21 cellular contexts compared by ENCODE assay signal in the genomic region with DNA sequence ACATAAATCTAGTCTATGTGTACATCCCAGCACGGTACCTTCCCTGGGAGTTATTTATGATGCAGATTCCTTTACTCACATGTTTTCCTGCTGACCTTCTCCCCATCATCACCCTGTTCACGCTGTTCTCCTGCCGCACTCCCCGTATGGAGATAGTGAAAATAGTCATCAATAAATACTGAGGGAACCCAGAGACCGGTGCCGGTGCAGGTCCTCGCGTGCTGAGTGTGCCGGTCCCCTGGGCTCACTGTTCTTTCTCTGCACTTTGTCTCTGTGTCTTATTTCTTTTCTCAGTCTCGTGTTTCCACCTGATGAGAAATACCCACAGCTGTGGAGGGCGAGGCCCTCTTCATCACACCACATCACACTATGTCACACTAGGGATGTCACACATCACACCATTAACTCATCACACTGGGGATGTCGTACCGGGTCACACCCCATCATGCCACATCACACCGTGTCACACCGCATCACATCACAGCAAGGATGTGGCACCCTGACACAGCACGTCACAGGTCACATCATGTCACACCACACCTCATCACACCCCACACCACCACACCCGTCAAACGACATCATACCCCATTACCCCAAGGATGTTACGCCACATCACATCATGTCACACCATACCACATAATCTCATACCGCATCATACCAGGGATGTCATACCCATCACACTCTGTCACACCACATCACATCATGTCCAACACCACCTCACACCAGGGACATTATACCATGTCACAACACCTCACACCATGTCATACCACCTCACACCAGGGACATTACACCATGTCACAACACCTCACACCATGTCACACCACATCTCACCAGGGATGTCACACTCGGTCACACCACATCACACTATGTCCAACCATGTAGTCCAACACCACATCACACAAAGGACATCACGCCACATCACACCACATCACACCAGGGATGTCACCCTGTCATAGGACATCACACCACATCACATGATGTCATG.
A peak's percentile ranks its signal among the peaks of the same experiment; 100 is the strongest.
DNase-seq lines count a peak whose midpoint lies in the region; ATAC-seq, FAIRE-seq and TF ChIP-seq lines count a peak whose summit lies in the region.
"Had no signal": no experiment of that assay in that cellular context is flagged by ENCODE, and none has a peak within 500 bp of the region (broad histone marks: within the 10 kb centered on the region; RNA-seq: fewer than 3 reads in every experiment).

No MANE protein-coding gene starts in this region.

- no peak overlapping the region for H2AFZ ChIP-seq in IMR-90 (replicated peaks; ENCODE audit: low read length, poor library complexity)
- H2AFZ ChIP-seq: hepatocyte had no signal

- H2AK5ac ChIP-seq in IMR-90 (ENCODE audit: low read depth, low read length), result no peak overlapping the region

- no peak overlapping the region for H3K18ac ChIP-seq in IMR-90 (ENCODE audit: low read depth, low read length)

- POLR2A ChIA-PET in IMR-90 (lab: Charles Lee; ENCODE audit: unreplicated experiment) (no interaction called here), RWPE1 (lab: Yijun Ruan, JAX; ENCODE audit: low non-redundant PET) (no interaction called here)

- H3K27me3 ChIP-seq in IMR-90 (ENCODE audit: control insufficient read depth, insufficient read depth, low read length) (no peaks in the 10 kb centered on the region), sigmoid colon (no peaks in the 10 kb centered on the region)
- H3K27me3 ChIP-seq: foreskin keratinocyte, hepatocyte, neutrophil, right atrium auricular region, vagina had no signal

- intact Hi-C loops in IMR-90 (cut with micrococcal nuclease) (no loop called here), kidney (cut with DNase I) (no loop called here), sigmoid colon (cut with DNase I) (no loop called here)

- H3K23ac ChIP-seq in IMR-90 (ENCODE audit: low read depth, low read length), result no peak overlapping the region

- no TSS peak for BruUV-seq in IMR-90 (replicated peaks; lab: Mats Ljungman, UMichigan)

- WGBS in IMR-90 (ENCODE audit: extremely low coverage in 2 of 2, insufficient read length in 1 of 2), 2 experiments, result 70% methylated on average over 12 of the region's 22 CpGs; no CpG with 5 or more reads in 1 of the 2 experiments
- 82 to 89% methylated on average over 22 of the region's 22 CpGs for WGBS in sigmoid colon, 2 donors

- no peak overlapping the region for H3K14ac ChIP-seq in IMR-90 (replicated peaks; ENCODE audit: low read depth, low read length)

- TF ChIP-seq CTCF in IMR-90 (conservative IDR thresholded peaks at IDR 0.05; ENCODE audit: low read depth, low read length) (no peak), kidney (IDR thresholded peaks at IDR 0.05; ENCODE audit: borderline replicate concordance, extremely low read depth, insufficient read depth) (no peak), sigmoid colon (IDR thresholded peaks at IDR 0.05) (no peak), RWPE1 (conservative IDR thresholded peaks at IDR 0.05; ENCODE audit: low read depth) (no peak)

- dilution Hi-C loops in IMR-90 (cut with HindIII; ENCODE audit: low sequenced_read_pairs, unreplicated experiment), result no loop called here

- H3K27ac ChIP-seq in IMR-90 (ENCODE audit: insufficient read depth, low read length) (no peak overlapping the region), kidney (ENCODE audit: low read depth in 2 of 2, low read length in 2 of 2) (no peak overlapping the region), sigmoid colon (no peak overlapping the region), RWPE1 (no peak overlapping the region)
- H3K27ac ChIP-seq: foreskin keratinocyte, hepatocyte, KMS-11, neutrophil, right atrium auricular region, vagina had no signal

- H3K9ac ChIP-seq in IMR-90 (ENCODE audit: low read depth, low read length), result no peak overlapping the region
- H3K9ac ChIP-seq in kidney (ENCODE audit: low read length in 2 of 2), result no peak overlapping the region
- H3K9ac ChIP-seq: KMS-11 had no signal

- in situ Hi-C loops in IMR-90 (cut with MboI; ENCODE audit: low sequenced_read_pairs), result no loop called here

- FAIRE-seq in GM12891 (lab: Jason Lieb, UNC), result peak; percentile 91
- no peak for FAIRE-seq in kidney (lab: Jason Lieb, UNC)

- no peak overlapping the region for H3K4ac ChIP-seq in IMR-90 (ENCODE audit: low read depth, low read length)

- H4K8ac ChIP-seq in IMR-90 (ENCODE audit: low read depth in 2 of 2, low read length in 2 of 2), result no peak overlapping the region

- no peaks in the 10 kb centered on the region for H3K9me1 ChIP-seq in IMR-90 (ENCODE audit: insufficient read depth, low read length)

- peak overlapping the region; percentile 50 for H2AK9ac ChIP-seq in IMR-90 (replicated peaks; ENCODE audit: low read depth, low read length, poor library complexity)

- no peak for TF ChIP-seq EP300 in sigmoid colon (IDR thresholded peaks at IDR 0.05)

- CTCF ChIA-PET in IMR-90 (lab: Yijun Ruan, JAX) (no interaction called here), RWPE1 (lab: Yijun Ruan, JAX) (no interaction called here)

- no peak overlapping the region for H3K4me3 ChIP-seq in IMR-90 (ENCODE audit: insufficient read depth, low read depth, low read length)
- H3K4me3 ChIP-seq in kidney (ENCODE audit: low read length in 2 of 2), result no peak overlapping the region
- no peak overlapping the region for H3K4me3 ChIP-seq in sigmoid colon
- H3K4me3 ChIP-seq: hepatocyte, right atrium auricular region, vagina had no signal

- no peak overlapping the region for H3K56ac ChIP-seq in IMR-90 (ENCODE audit: extremely low read depth, insufficient read depth, low read length)

- H3K4me2 ChIP-seq in IMR-90 (ENCODE audit: low read depth, low read length), result no peak overlapping the region
- H3K4me2 ChIP-seq: hepatocyte, KMS-11 had no signal

- no peak overlapping the region for H4K91ac ChIP-seq in IMR-90 (ENCODE audit: insufficient read depth, low read depth, low read length)

- DNase-seq in GM12891 (ENCODE audit: insufficient read length, low spot score) (no peak), IMR-90 (no peak), kidney (peak; percentile 42), sigmoid colon (peak; percentile 28), RWPE1 (ENCODE audit: low spot score) (no peak)
- DNase-seq in stimulated activated CD4-positive, alpha-beta T cell treated with anti-CD3 and anti-CD28 coated beads, Interleukin-15, amount 100 ng/mL, for 24 hours, result no peak
- DNase-seq: CD4-positive, alpha-beta T cell; effector CD8-positive, alpha-beta T cell; foreskin keratinocyte; left ventricle myocardium superior; MV-4-11; NCI-H187; OCI-M1; Right ventricle myocardium superior; substantia nigra had no signal

- TF ChIP-seq POLR2A in GM12891 (IDR thresholded peaks at IDR 0.05; ENCODE audit: low read depth, low read length), result no peak
- TF ChIP-seq POLR2A in IMR-90 (IDR thresholded peaks at IDR 0.05; ENCODE audit: low read depth, low read length), result no peak
- TF ChIP-seq POLR2A in sigmoid colon (IDR thresholded peaks at IDR 0.05), result no peak

- H3K36me3 ChIP-seq in IMR-90 (ENCODE audit: control insufficient read depth, insufficient read depth, low read length) (no peaks in the 10 kb centered on the region), kidney (ENCODE audit: control insufficient read depth in 1 of 2, insufficient read depth in 2 of 2, low read length in 2 of 2) (no peaks in the 10 kb centered on the region), sigmoid colon (no peaks in the 10 kb centered on the region)
- H3K36me3 ChIP-seq: neutrophil, right atrium auricular region, vagina had no signal

- no peak overlapping the region for H2BK15ac ChIP-seq in IMR-90 (ENCODE audit: low read depth, low read length)

- no peak overlapping the region for H2BK120ac ChIP-seq in IMR-90 (ENCODE audit: low read depth, low read length)

- H3K9me3 ChIP-seq in IMR-90 (ENCODE audit: control insufficient read depth, insufficient read depth, low read length), result peaks cover 16% of the 10 kb centered on the region
- H3K9me3 ChIP-seq in kidney (ENCODE audit: control insufficient read depth in 1 of 2, low read length in 2 of 2), result no peaks in the 10 kb centered on the region
- no peaks in the 10 kb centered on the region for H3K9me3 ChIP-seq in sigmoid colon
- H3K9me3 ChIP-seq: neutrophil, right atrium auricular region, vagina had no signal

- no peaks in the 10 kb centered on the region for H3K4me1 ChIP-seq in IMR-90 (ENCODE audit: control insufficient read depth, insufficient read depth, low read length)
- H3K4me1 ChIP-seq in kidney (ENCODE audit: control insufficient read depth in 1 of 2, insufficient read depth in 1 of 2, low read depth in 1 of 2, low read length in 2 of 2), result no peaks in the 10 kb centered on the region
- H3K4me1 ChIP-seq in sigmoid colon, result no peaks in the 10 kb centered on the region
- H3K4me1 ChIP-seq: foreskin keratinocyte, right atrium auricular region, vagina had no signal

- H2BK5ac ChIP-seq in IMR-90 (ENCODE audit: low read depth, low read length, poor library complexity, severe bottlenecking), result no peak overlapping the region

- no peak for TF ChIP-seq RAD21 in IMR-90 (IDR thresholded peaks at IDR 0.05; ENCODE audit: low read length)

- no peaks in the 10 kb centered on the region for H3K79me1 ChIP-seq in IMR-90 (ENCODE audit: low read depth in 1 of 2, low read length in 2 of 2)

- H4K5ac ChIP-seq in IMR-90 (ENCODE audit: low read depth, low read length), result no peak overlapping the region

- ATAC-seq in IMR-90 (ENCODE audit: low read depth) (no peak), HG03342 (IDR thresholded peaks at IDR 0.05; ENCODE audit: unreplicated experiment) (no peak)
- ATAC-seq: left ventricle myocardium superior had no signal

- H4K20me1 ChIP-seq in IMR-90 (ENCODE audit: insufficient read depth, low read length), result no peaks in the 10 kb centered on the region

- H2BK20ac ChIP-seq in IMR-90 (ENCODE audit: low read depth, low read length), result no peak overlapping the region

TF ChIP-seq in GM12891, 5 proteins besides CTCF, POLR2A, EP300 and RAD21:
- TF ChIP-seq POLR2AphosphoS5 (IDR thresholded peaks at IDR 0.05; ENCODE audit: low read depth, low read length) (no peak), POU2F2 (IDR thresholded peaks at IDR 0.05; ENCODE audit: low read depth, low read length) (no peak), TAF1 (IDR thresholded peaks at IDR 0.05; ENCODE audit: low read depth, low read length) (no peak), PAX5 (IDR thresholded peaks at IDR 0.05; ENCODE audit: insufficient read depth, low read length, severe bottlenecking) (no peak), SPI1 (IDR thresholded peaks at IDR 0.05; ENCODE audit: low read depth, low read length) (no peak)

TF ChIP-seq in IMR-90, 13 proteins besides CTCF, POLR2A, EP300 and RAD21:
- no peak for TF ChIP-seq BHLHE40 (IDR thresholded peaks at IDR 0.05; ENCODE audit: low read depth, low read length)
- no peak for TF ChIP-seq CEBPB (IDR thresholded peaks at IDR 0.05; ENCODE audit: low read depth, low read length)
- TF ChIP-seq MAFK (IDR thresholded peaks at IDR 0.05; ENCODE audit: low read depth, low read length), result no peak
- TF ChIP-seq SMC3 (IDR thresholded peaks at IDR 0.05; ENCODE audit: low read depth, low read length), result no peak
- TF ChIP-seq MAZ (IDR thresholded peaks at IDR 0.05; ENCODE audit: borderline replicate concordance, low read depth, low read length), result no peak
- no peak for TF ChIP-seq NFE2L2 (IDR thresholded peaks at IDR 0.05; ENCODE audit: low read depth, low read length)

Comparison
In these comparisons a context has a peak if more than half of its experiments do, and no peak if none do; other contexts are left out.
1. DNase-seq: peak in kidney (single experiment) and sigmoid colon (single experiment); none in GM12891 (single experiment), IMR-90 (single experiment), RWPE1 (single experiment) and stimulated activated CD4-positive, alpha-beta T cell treated with anti-CD3 and anti-CD28 coated beads, Interleukin-15, amount 100 ng/mL, for 24 hours (single experiment).